In the genomic region with DNA sequence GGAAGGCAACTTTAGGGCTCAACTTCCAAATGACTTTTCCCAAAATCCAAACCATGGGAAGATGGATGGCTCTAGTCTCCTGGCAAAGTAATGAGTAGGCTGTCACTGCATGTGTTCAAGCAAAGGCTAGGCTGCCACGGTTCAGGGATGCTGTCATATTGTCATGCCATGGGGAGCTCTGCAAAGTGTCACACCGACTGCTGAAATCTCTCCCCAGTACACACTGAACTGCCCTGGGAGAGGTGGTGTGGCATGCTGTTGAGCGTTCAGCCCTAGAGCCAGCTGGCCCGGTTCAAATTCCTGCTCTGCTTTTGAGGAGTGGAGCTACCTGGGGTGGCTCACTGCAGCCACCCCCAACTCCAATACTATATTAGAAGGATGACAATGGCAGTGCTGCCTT, we compare ENCODE assay signal across 36 cellular contexts.
"Had no signal": no experiment of that assay in that cellular context is flagged by ENCODE, and none has a peak within 500 bp of the region (broad histone marks: within the 10 kb centered on the region; RNA-seq: fewer than 3 reads in every experiment).

No MANE protein-coding gene starts in this region.

- H3K36me3 ChIP-seq: MG63 had no signal

- H3K27ac ChIP-seq: KMS-11 had no signal

- H3K27me3 ChIP-seq: MG63 had no signal

- H3K4me2 ChIP-seq: KMS-11 had no signal

- DNase-seq: Karpas-422, Kasumi-1, KG1, MG63, MM.1S, MV-4-11, NCI-H1048, NCI-H1092, NCI-H1092 treated with DMSO at 0.1 percent for 48 hours, NCI-H1105, NCI-H1105 treated with DMSO at 0.1 percent for 48 hours, NCI-H1417, NCI-H1417 treated with DMSO at 0.1 percent for 48 hours, NCI-H1436, NCI-H1436 treated with DMSO at 0.1 percent for 48 hours, NCI-H146, NCI-H1694, NCI-H1694 treated with DMSO at 0.1 percent for 48 hours, NCI-H187, NCI-H187 treated with DMSO at 0.1 percent for 48 hours, NCI-H1930, NCI-H2029, NCI-H2029 treated with DMSO at 0.1 percent for 48 hours, NCI-H2081, NCI-H2081 treated with DMSO at 0.1 percent for 48 hours, NCI-H2107, NCI-H2171, NCI-H2171 treated with DMSO at 0.1 percent for 48 hours, NCI-H2227 treated with DMSO at 0.1 percent for 48 hours, NCI-H226, NCI-H345, NCI-H446, NCI-H446 treated with DMSO at 0.1 percent for 48 hours, NCI-H510A, NCI-H510A treated with DMSO at 0.1 percent for 48 hours had no signal

- H3K9ac ChIP-seq: KMS-11 had no signal

- H3K4me3 ChIP-seq: MG63 had no signal

- H3K9me3 ChIP-seq: MG63 had no signal
